In the genomic region with DNA sequence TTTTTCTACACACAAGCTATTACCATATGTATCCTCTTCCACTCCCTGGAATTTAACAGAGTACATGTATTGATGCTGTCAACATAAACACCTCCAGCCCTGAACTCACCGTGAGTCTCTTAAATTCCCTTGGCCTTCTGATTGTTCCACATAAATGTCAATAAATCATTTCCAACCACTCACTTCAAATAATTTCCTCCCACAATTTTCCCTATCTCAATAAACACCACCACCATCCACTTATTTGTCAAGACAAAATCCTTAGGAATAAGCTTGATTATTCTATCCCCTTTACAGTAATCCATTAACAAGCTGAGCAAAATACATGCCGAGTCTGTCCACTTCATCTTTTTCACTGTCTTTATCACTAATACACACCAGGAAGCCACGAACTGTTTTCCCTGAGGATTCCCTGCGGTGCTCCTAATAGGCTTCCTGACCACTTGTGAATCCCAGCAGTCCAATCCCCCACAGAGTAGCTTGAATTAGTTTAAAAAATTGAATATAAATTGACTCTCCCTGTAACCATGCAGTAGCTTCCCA, we compare ENCODE assay signal across 24 cellular contexts. TPM values are rescaled to one million over a fixed set of nuclear protein-coding genes. Genes with fewer than 3 reads are reported as not detected.
A peak's percentile ranks its signal among the peaks of the same experiment; 100 is the strongest.
DNase-seq lines count a peak whose midpoint lies in the region; ATAC-seq and TF ChIP-seq lines count a peak whose summit lies in the region.
"Had no signal": no experiment of that assay in that cellular context is flagged by ENCODE, and none has a peak within 500 bp of the region (broad histone marks: within the 10 kb centered on the region; RNA-seq: fewer than 3 reads in every experiment).

No MANE protein-coding gene starts in this region.

- no peak overlapping the region for H3K4me3 Mint-ChIP-seq in activated CD8-positive, alpha-beta T cell treated with anti-CD3 and anti-CD28 coated beads, Interleukin-2, amount 10 ng/mL, durations not matched to agents 7 days and 5 days
- H3K4me3 Mint-ChIP-seq in activated CD8-positive, alpha-beta T cell treated with anti-CD3 and anti-CD28 coated beads for 36 hours, result no peak overlapping the region
- H3K4me3 Mint-ChIP-seq in memory B cell (no peak overlapping the region), endodermal cell (no peak overlapping the region)
- no peak overlapping the region for H3K4me3 Mint-ChIP-seq in activated T-helper 17 cell treated with anti-CD3 and anti-CD28 coated beads, Interleukin-2, amount 50 U/mL, for 72 hours
- H3K4me3 Mint-ChIP-seq in activated CD8-positive, alpha-beta memory T cell treated with anti-CD3 and anti-CD28 coated beads, Interleukin-2, amount 10 ng/mL, durations not matched to agents 7 days and 5 days, result no peak overlapping the region
- H3K4me3 Mint-ChIP-seq: CD4-positive, alpha-beta T cell; GM23338; H9 had no signal

- H3K79me2 ChIP-seq in Karpas-422 (ENCODE audit: low read length), result no peaks in the 10 kb centered on the region

- H3K27me3 ChIP-seq in Karpas-422 (ENCODE audit: low read length) (no peaks in the 10 kb centered on the region), endodermal cell (ENCODE audit: control insufficient read depth, insufficient read depth, low read length, poor library complexity, severe bottlenecking) (no peaks in the 10 kb centered on the region)
- H3K27me3 ChIP-seq: BE2C; BLaER1 treated with 17β-estradiol and CSF1 and Interleukin-3, amounts not matched to agents 10 nM and 100 nM had no signal

- WGBS in endodermal cell (ENCODE audit: insufficient coverage in 1 of 2, insufficient read length in 1 of 2), 2 experiments, result 50 to 69% methylated on average over 2 to 4 of the region's 4 CpGs

- H3K4me1 ChIP-seq in Karpas-422 (ENCODE audit: low read length), result peaks cover 39% of the 10 kb centered on the region
- no peaks in the 10 kb centered on the region for H3K4me1 ChIP-seq in endodermal cell (ENCODE audit: control insufficient read depth, insufficient read depth, low read length)
- H3K4me1 ChIP-seq: BE2C; BLaER1 treated with 17β-estradiol and CSF1 and Interleukin-3, amounts not matched to agents 10 nM and 100 nM had no signal

- H3K9me3 Mint-ChIP-seq in activated CD8-positive, alpha-beta T cell treated with anti-CD3 and anti-CD28 coated beads, Interleukin-2, amount 10 ng/mL, durations not matched to agents 7 days and 5 days (ENCODE audit: insufficient read depth), result no peaks in the 10 kb centered on the region
- no peaks in the 10 kb centered on the region for H3K9me3 Mint-ChIP-seq in activated CD8-positive, alpha-beta T cell treated with anti-CD3 and anti-CD28 coated beads for 36 hours
- no peaks in the 10 kb centered on the region for H3K9me3 Mint-ChIP-seq in memory B cell
- H3K9me3 Mint-ChIP-seq in endodermal cell, result peaks cover 18% of the 10 kb centered on the region
- no peaks in the 10 kb centered on the region for H3K9me3 Mint-ChIP-seq in activated T-helper 17 cell treated with anti-CD3 and anti-CD28 coated beads, Interleukin-2, amount 50 U/mL, for 72 hours
- H3K9me3 Mint-ChIP-seq in activated CD8-positive, alpha-beta memory T cell treated with anti-CD3 and anti-CD28 coated beads, Interleukin-2, amount 10 ng/mL, durations not matched to agents 7 days and 5 days (ENCODE audit: low read depth), result no peaks in the 10 kb centered on the region
- H3K9me3 Mint-ChIP-seq: CD4-positive, alpha-beta T cell; CD8-positive, alpha-beta memory T cell had no signal

- H3K9ac ChIP-seq in Karpas-422 (ENCODE audit: low read length), result no peak overlapping the region
- no peak overlapping the region for H3K9ac ChIP-seq in endodermal cell (ENCODE audit: extremely low read depth, low read length, poor library complexity, severe bottlenecking)
- H3K9ac ChIP-seq: BLaER1 treated with 17β-estradiol and CSF1 and Interleukin-3, amounts not matched to agents 10 nM and 100 nM had no signal

- H3K36me3 ChIP-seq in Karpas-422 (ENCODE audit: insufficient read depth, low read length) (no peaks in the 10 kb centered on the region), endodermal cell (ENCODE audit: control insufficient read depth, insufficient read depth, low read length) (no peaks in the 10 kb centered on the region)
- H3K36me3 ChIP-seq: BE2C; BLaER1 treated with 17β-estradiol and CSF1 and Interleukin-3, amounts not matched to agents 10 nM and 100 nM had no signal

- no peak for ATAC-seq in activated CD8-positive, alpha-beta T cell treated with anti-CD3 and anti-CD28 coated beads, Interleukin-2, amount 10 ng/mL, durations not matched to agents 7 days and 5 days
- no peak for ATAC-seq in activated CD8-positive, alpha-beta T cell treated with anti-CD3 and anti-CD28 coated beads for 36 hours
- ATAC-seq in memory B cell (ENCODE audit: low read depth) (no peak), HG03354 (IDR thresholded peaks at IDR 0.05; ENCODE audit: poor library complexity, severe bottlenecking, unreplicated experiment) (no peak)
- ATAC-seq in activated T-helper 17 cell treated with anti-CD3 and anti-CD28 coated beads, Interleukin-2, amount 50 U/mL, for 72 hours (replicated peaks), result no peak
- ATAC-seq in activated CD8-positive, alpha-beta memory T cell treated with anti-CD3 and anti-CD28 coated beads, Interleukin-2, amount 10 ng/mL, durations not matched to agents 7 days and 5 days, result no peak
- ATAC-seq: GM12878, GM23338, HCT116 had no signal

- no peaks in the 10 kb centered on the region for H3K9me2 ChIP-seq in Karpas-422 (replicated peaks; ENCODE audit: insufficient read depth, low read length)

- no peaks in the 10 kb centered on the region for H4K20me1 ChIP-seq in Karpas-422 (ENCODE audit: insufficient read depth, low read depth, low read length)
- H4K20me1 ChIP-seq: BLaER1 treated with 17β-estradiol and CSF1 and Interleukin-3, amounts not matched to agents 10 nM and 100 nM had no signal

- no peak for TF ChIP-seq CTCF in activated CD8-positive, alpha-beta T cell treated with anti-CD3 and anti-CD28 coated beads for 36 hours (IDR thresholded peaks at IDR 0.05)
- TF ChIP-seq CTCF in endodermal cell (conservative IDR thresholded peaks at IDR 0.05), result no peak

- peak overlapping the region; percentile 43 for H3K27ac Mint-ChIP-seq in activated CD8-positive, alpha-beta T cell treated with anti-CD3 and anti-CD28 coated beads, Interleukin-2, amount 10 ng/mL, durations not matched to agents 7 days and 5 days
- H3K27ac Mint-ChIP-seq in activated CD8-positive, alpha-beta T cell treated with anti-CD3 and anti-CD28 coated beads for 36 hours, result no peak overlapping the region
- H3K27ac Mint-ChIP-seq in memory B cell, result peak overlapping the region; percentile 62
- H3K27ac Mint-ChIP-seq in endodermal cell, result no peak overlapping the region
- no peak overlapping the region for H3K27ac Mint-ChIP-seq in activated T-helper 17 cell treated with anti-CD3 and anti-CD28 coated beads, Interleukin-2, amount 50 U/mL, for 72 hours
- H3K27ac Mint-ChIP-seq in activated CD8-positive, alpha-beta memory T cell treated with anti-CD3 and anti-CD28 coated beads, Interleukin-2, amount 10 ng/mL, durations not matched to agents 7 days and 5 days, result no peak overlapping the region
- H3K27ac Mint-ChIP-seq: CD4-positive, alpha-beta T cell; GM23338; H9 had no signal

- H3K4me2 ChIP-seq in Karpas-422 (ENCODE audit: low read depth, low read length, poor library complexity, severe bottlenecking), result no peak overlapping the region
- H3K4me2 ChIP-seq: BLaER1 treated with 17β-estradiol and CSF1 and Interleukin-3, amounts not matched to agents 10 nM and 100 nM; GM23338 had no signal

- H3K27ac ChIP-seq in Karpas-422 (ENCODE audit: low read length) (no peak overlapping the region), endodermal cell (ENCODE audit: low read depth, low read length) (no peak overlapping the region)
- H3K27ac ChIP-seq: 22Rv1; BLaER1 treated with 17β-estradiol and CSF1 and Interleukin-3, amounts not matched to agents 10 nM and 100 nM had no signal

- H3K4me3 ChIP-seq in Karpas-422 (ENCODE audit: low read length) (no peak overlapping the region), endodermal cell (ENCODE audit: low read length) (no peak overlapping the region)
- H3K4me3 ChIP-seq: BLaER1 treated with 17β-estradiol and CSF1 and Interleukin-3, amounts not matched to agents 10 nM and 100 nM; GM12878; GM23338 had no signal

- H2AFZ ChIP-seq in Karpas-422 (ENCODE audit: low read length), result no peak overlapping the region
- H2AFZ ChIP-seq: GM23338 had no signal

- peaks cover 15% of the 10 kb centered on the region for H3K4me1 Mint-ChIP-seq in activated CD8-positive, alpha-beta T cell treated with anti-CD3 and anti-CD28 coated beads, Interleukin-2, amount 10 ng/mL, durations not matched to agents 7 days and 5 days (ENCODE audit: low read depth)
- peaks cover 7% of the 10 kb centered on the region for H3K4me1 Mint-ChIP-seq in activated CD8-positive, alpha-beta T cell treated with anti-CD3 and anti-CD28 coated beads for 36 hours (ENCODE audit: low read depth)
- H3K4me1 Mint-ChIP-seq in memory B cell (peaks cover 17% of the 10 kb centered on the region), endodermal cell (peaks cover 14% of the 10 kb centered on the region)
- H3K4me1 Mint-ChIP-seq in activated T-helper 17 cell treated with anti-CD3 and anti-CD28 coated beads, Interleukin-2, amount 50 U/mL, for 72 hours, result no peaks in the 10 kb centered on the region
- H3K4me1 Mint-ChIP-seq in activated CD8-positive, alpha-beta memory T cell treated with anti-CD3 and anti-CD28 coated beads, Interleukin-2, amount 10 ng/mL, durations not matched to agents 7 days and 5 days, result peaks cover 3% of the 10 kb centered on the region

- no peak for DNase-seq in activated CD8-positive, alpha-beta T cell treated with anti-CD3 and anti-CD28 coated beads, Interleukin-2, amount 10 ng/mL, durations not matched to agents 7 days and 5 days
- no peak for DNase-seq in activated CD8-positive, alpha-beta T cell treated with anti-CD3 and anti-CD28 coated beads for 36 hours
- DNase-seq in Karpas-422, result peak; percentile 25
- DNase-seq in memory B cell (ENCODE audit: low spot score in 2 of 2), result no peak
- no peak for DNase-seq in endodermal cell
- no peak for DNase-seq in activated CD8-positive, alpha-beta memory T cell treated with anti-CD3 and anti-CD28 coated beads, Interleukin-2, amount 10 ng/mL, durations not matched to agents 7 days and 5 days
- DNase-seq: BE2C; CD4-positive, alpha-beta T cell; CD8-positive, alpha-beta memory T cell; DMS 273 treated with DMSO at 0.1 percent for 48 hours; DMS79; EL; GDM1; H9 had no signal

- POLR2A ChIA-PET in activated CD8-positive, alpha-beta T cell treated with anti-CD3 and anti-CD28 coated beads, Interleukin-2, amount 10 ng/mL, durations not matched to agents 7 days and 5 days (lab: Charles Lee), result interaction anchor here (0.6 kb wide), 1 partner anchor 483 kb away, joined by 3 read pairs; no protein-coding TSS in a partner anchor
- POLR2A ChIA-PET in activated CD8-positive, alpha-beta T cell treated with anti-CD3 and anti-CD28 coated beads for 36 hours (lab: Charles Lee), result interaction anchor here (0.6 kb wide), 1 partner anchor 287 kb away, joined by 3 read pairs; no protein-coding TSS in a partner anchor

- H3K9me3 ChIP-seq in Karpas-422 (ENCODE audit: low read length) (no peaks in the 10 kb centered on the region), endodermal cell (ENCODE audit: control insufficient read depth, low read length) (peaks cover 15% of the 10 kb centered on the region)
- H3K9me3 ChIP-seq: BE2C; BLaER1 treated with 17β-estradiol and CSF1 and Interleukin-3, amounts not matched to agents 10 nM and 100 nM had no signal

- intact Hi-C loops in activated CD8-positive, alpha-beta T cell treated with anti-CD3 and anti-CD28 coated beads for 36 hours (cut with micrococcal nuclease), result loop anchor here (10.0 kb wide), 1 partner anchor 86 kb away; no protein-coding TSS in a partner anchor

- CTCF ChIA-PET in activated CD8-positive, alpha-beta T cell treated with anti-CD3 and anti-CD28 coated beads, Interleukin-2, amount 10 ng/mL, durations not matched to agents 7 days and 5 days (lab: Charles Lee), result interaction anchor here (0.8 kb wide), 1 partner anchor 122 kb away, joined by 3 read pairs; no protein-coding TSS in a partner anchor
- CTCF ChIA-PET in activated CD8-positive, alpha-beta T cell treated with anti-CD3 and anti-CD28 coated beads for 36 hours (lab: Charles Lee), result no interaction called here
- CTCF ChIA-PET in activated CD8-positive, alpha-beta memory T cell treated with anti-CD3 and anti-CD28 coated beads, Interleukin-2, amount 10 ng/mL, durations not matched to agents 7 days and 5 days (lab: Charles Lee), result no interaction called here

- H3K36me3 Mint-ChIP-seq in activated CD8-positive, alpha-beta T cell treated with anti-CD3 and anti-CD28 coated beads, Interleukin-2, amount 10 ng/mL, durations not matched to agents 7 days and 5 days (ENCODE audit: low read depth), result no peaks in the 10 kb centered on the region
- H3K36me3 Mint-ChIP-seq in activated CD8-positive, alpha-beta T cell treated with anti-CD3 and anti-CD28 coated beads for 36 hours (ENCODE audit: low read depth), result no peaks in the 10 kb centered on the region
- peaks cover 2% of the 10 kb centered on the region for H3K36me3 Mint-ChIP-seq in memory B cell
- no peaks in the 10 kb centered on the region for H3K36me3 Mint-ChIP-seq in endodermal cell (ENCODE audit: low read depth)
- no peaks in the 10 kb centered on the region for H3K36me3 Mint-ChIP-seq in activated T-helper 17 cell treated with anti-CD3 and anti-CD28 coated beads, Interleukin-2, amount 50 U/mL, for 72 hours (ENCODE audit: low read depth)
- H3K36me3 Mint-ChIP-seq in activated CD8-positive, alpha-beta memory T cell treated with anti-CD3 and anti-CD28 coated beads, Interleukin-2, amount 10 ng/mL, durations not matched to agents 7 days and 5 days, result no peaks in the 10 kb centered on the region
- H3K36me3 Mint-ChIP-seq: CD14-positive monocyte; CD8-positive, alpha-beta memory T cell had no signal

- peaks cover 34% of the 10 kb centered on the region for H3K27me3 Mint-ChIP-seq in activated CD8-positive, alpha-beta T cell treated with anti-CD3 and anti-CD28 coated beads, Interleukin-2, amount 10 ng/mL, durations not matched to agents 7 days and 5 days (ENCODE audit: low read depth)
- peaks cover 1% of the 10 kb centered on the region for H3K27me3 Mint-ChIP-seq in activated CD8-positive, alpha-beta T cell treated with anti-CD3 and anti-CD28 coated beads for 36 hours
- no peaks in the 10 kb centered on the region for H3K27me3 Mint-ChIP-seq in memory B cell
- peaks cover 25% of the 10 kb centered on the region for H3K27me3 Mint-ChIP-seq in endodermal cell (ENCODE audit: insufficient read depth)
- H3K27me3 Mint-ChIP-seq in activated T-helper 17 cell treated with anti-CD3 and anti-CD28 coated beads, Interleukin-2, amount 50 U/mL, for 72 hours, result peaks cover 11% of the 10 kb centered on the region
- peaks cover 16% of the 10 kb centered on the region for H3K27me3 Mint-ChIP-seq in activated CD8-positive, alpha-beta memory T cell treated with anti-CD3 and anti-CD28 coated beads, Interleukin-2, amount 10 ng/mL, durations not matched to agents 7 days and 5 days
- H3K27me3 Mint-ChIP-seq: CD4-positive, alpha-beta T cell had no signal

RNA-seq across cellular contexts. Expression of a gene that starts 19.2 kb away (rescaled TPM):
- 10 to 100 TPM; 46.0 to 50.7 TPM for total RNA-seq in activated CD8-positive, alpha-beta T cell treated with anti-CD3 and anti-CD28 coated beads, Interleukin-2, amount 10 ng/mL, durations not matched to agents 7 days and 5 days
- 10 to 100 TPM; 21.8 to 22.7 TPM for total RNA-seq in activated CD8-positive, alpha-beta T cell treated with anti-CD3 and anti-CD28 coated beads for 36 hours
- 281 and 366 TPM in 2 replicates for total RNA-seq in Karpas-422 (2014; rRNA removed; shearing (Covaris generic); ENCODE audit: low replicate concordance)
- 10 to 100 TPM in 1 of 2 donors, 1 to 10 TPM in 1; 9.9 to 14.6 TPM for total RNA-seq in endodermal cell
- polyA plus RNA-seq in endodermal cell (2013, experiment 1 of 2), result 9.0 TPM
- polyA plus RNA-seq in endodermal cell (2013, experiment 2 of 2), result 7.6 TPM
- total RNA-seq in activated T-helper 17 cell treated with anti-CD3 and anti-CD28 coated beads, Interleukin-2, amount 50 U/mL, for 72 hours, result 100 to 1,000 TPM in 1 of 2 donors, 10 to 100 TPM in 1; 11.4 to 109 TPM
- total RNA-seq in activated CD8-positive, alpha-beta memory T cell treated with anti-CD3 and anti-CD28 coated beads, Interleukin-2, amount 10 ng/mL, durations not matched to agents 7 days and 5 days, result 100 to 1,000 TPM; 189 to 228 TPM
- polyA plus RNA-seq: AG04450 had no signal

RNA-seq across cellular contexts. Expression of a gene that starts 40.3 kb away (rescaled TPM):
- 10 to 100 TPM; 15.0 to 16.9 TPM for total RNA-seq in activated CD8-positive, alpha-beta T cell treated with anti-CD3 and anti-CD28 coated beads, Interleukin-2, amount 10 ng/mL, durations not matched to agents 7 days and 5 days
- total RNA-seq in activated CD8-positive, alpha-beta T cell treated with anti-CD3 and anti-CD28 coated beads for 36 hours, result 1 to 10 TPM; 4.9 to 5.9 TPM
- 445 and 522 TPM in 2 replicates for total RNA-seq in Karpas-422 (2014; rRNA removed; shearing (Covaris generic); ENCODE audit: low replicate concordance)
- under 1 TPM; 0.71 to 0.92 TPM for total RNA-seq in endodermal cell
- polyA plus RNA-seq in endodermal cell (2013, experiment 1 of 2), result 0.36 TPM
- 0.41 TPM for polyA plus RNA-seq in endodermal cell (2013, experiment 2 of 2)
- 10 to 100 TPM in 1 of 2 donors, 1 to 10 TPM in 1; 1.5 to 17.6 TPM for total RNA-seq in activated T-helper 17 cell treated with anti-CD3 and anti-CD28 coated beads, Interleukin-2, amount 50 U/mL, for 72 hours
- total RNA-seq in activated CD8-positive, alpha-beta memory T cell treated with anti-CD3 and anti-CD28 coated beads, Interleukin-2, amount 10 ng/mL, durations not matched to agents 7 days and 5 days, result 1 to 10 TPM; 2.9 to 5.3 TPM
- total RNA-seq: GM23338, H4 had no signal
- polyA plus RNA-seq: AG04450, GM23338 had no signal

Comparison
In these comparisons a context has a peak if more than half of its experiments do, and no peak if none do; other contexts are left out.
1. H3K27ac Mint-ChIP-seq: peak in activated CD8-positive, alpha-beta T cell treated with anti-CD3 and anti-CD28 coated beads, Interleukin-2, amount 10 ng/mL, durations not matched to agents 7 days and 5 days (single experiment) and memory B cell (single experiment); none in activated CD8-positive, alpha-beta T cell treated with anti-CD3 and anti-CD28 coated beads for 36 hours (single experiment), endodermal cell (single experiment), activated T-helper 17 cell treated with anti-CD3 and anti-CD28 coated beads, Interleukin-2, amount 50 U/mL, for 72 hours (single experiment) and activated CD8-positive, alpha-beta memory T cell treated with anti-CD3 and anti-CD28 coated beads, Interleukin-2, amount 10 ng/mL, durations not matched to agents 7 days and 5 days (single experiment).
2. RNA of a gene that starts 40.3 kb away (total RNA-seq): 445 to 522 TPM in Karpas-422; 1.5 to 17.6 TPM in activated T-helper 17 cell treated with anti-CD3 and anti-CD28 coated beads, Interleukin-2, amount 50 U/mL, for 72 hours, 15.0 to 16.9 TPM in activated CD8-positive, alpha-beta T cell treated with anti-CD3 and anti-CD28 coated beads, Interleukin-2, amount 10 ng/mL, durations not matched to agents 7 days and 5 days, 4.9 to 5.9 TPM in activated CD8-positive, alpha-beta T cell treated with anti-CD3 and anti-CD28 coated beads for 36 hours, 2.9 to 5.3 TPM in activated CD8-positive, alpha-beta memory T cell treated with anti-CD3 and anti-CD28 coated beads, Interleukin-2, amount 10 ng/mL, durations not matched to agents 7 days and 5 days and 0.71 to 0.92 TPM in endodermal cell; every median in the first group is over 10 times any median in the second.